In genomic region chr15:80778964-80779657, GRCh38 we compare ENCODE assay signal across 8 cellular contexts. TPM values are rescaled to one million over a fixed set of nuclear protein-coding genes. Genes with fewer than 3 reads are reported as not detected.
DNase-seq lines count a peak whose midpoint lies in the region; ATAC-seq, FAIRE-seq and TF ChIP-seq lines count a peak whose summit lies in the region.

CEMIP (plus strand) TSS chr15:80779370; CDS start chr15:80873880, 94,510 bp downstream.

- H3K4me1 Mint-ChIP-seq in activated CD8-positive, alpha-beta T cell treated with anti-CD3 and anti-CD28 coated beads for 36 hours (ENCODE audit: low read depth), result peaks cover 10% of the 10 kb centered on the region
- peaks cover 12% of the 10 kb centered on the region for H3K4me1 Mint-ChIP-seq in stimulated activated memory B cell treated with anti-CD40 and anti-IgM and Interleukin-4, amounts not matched to agents 10 μg/mL and 1 μg/mL and 100 μg/mL, for 72 hours

- FAIRE-seq in GM12892 (lab: Jason Lieb, UNC), result no peak

- H3K4me3 Mint-ChIP-seq in activated CD8-positive, alpha-beta T cell treated with anti-CD3 and anti-CD28 coated beads for 36 hours, result no peak within 1 kb of the TSS
- H3K4me3 Mint-ChIP-seq in stimulated activated memory B cell treated with anti-CD40 and anti-IgM and Interleukin-4, amounts not matched to agents 10 μg/mL and 1 μg/mL and 100 μg/mL, for 72 hours, result peak within 1 kb of the TSS; percentile 50

- POLR2A ChIA-PET in activated CD8-positive, alpha-beta T cell treated with anti-CD3 and anti-CD28 coated beads for 36 hours (lab: Charles Lee), result interaction anchor here (1.3 kb wide), 1 partner anchor 25 kb away, joined by 5 read pairs; no protein-coding TSS in a partner anchor

- H3K9me3 Mint-ChIP-seq in activated CD8-positive, alpha-beta T cell treated with anti-CD3 and anti-CD28 coated beads for 36 hours, result no peaks in the 10 kb centered on the region
- H3K9me3 Mint-ChIP-seq in stimulated activated memory B cell treated with anti-CD40 and anti-IgM and Interleukin-4, amounts not matched to agents 10 μg/mL and 1 μg/mL and 100 μg/mL, for 72 hours, result no peaks in the 10 kb centered on the region

- ATAC-seq in activated CD8-positive, alpha-beta T cell treated with anti-CD3 and anti-CD28 coated beads for 36 hours, result peak; percentile 91
- ATAC-seq in esophagus mucosa, result peak; percentile 75
- peak; percentile 54 for ATAC-seq in stimulated activated memory B cell treated with anti-CD40 and anti-IgM and Interleukin-4, amounts not matched to agents 10 μg/mL and 1 μg/mL and 100 μg/mL, for 72 hours

- TF ChIP-seq CTCF in activated CD8-positive, alpha-beta T cell treated with anti-CD3 and anti-CD28 coated beads for 36 hours (IDR thresholded peaks at IDR 0.05), result peak; percentile 76

- intact Hi-C loops in activated CD8-positive, alpha-beta T cell treated with anti-CD3 and anti-CD28 coated beads for 36 hours (cut with micrococcal nuclease), result loop anchor here (5.0 kb wide), 2 partner anchors 193 to 217 kb away; no protein-coding TSS in a partner anchor

- in situ Hi-C loops in ACHN (cut with HindIII; ENCODE audit: low pct_ligation_motif_present, low pct_unique_long_range_greater_than_20kb, low sequenced_read_pairs), result no loop called here

- peaks cover 48% of the 10 kb centered on the region for H3K27me3 Mint-ChIP-seq in activated CD8-positive, alpha-beta T cell treated with anti-CD3 and anti-CD28 coated beads for 36 hours
- H3K27me3 Mint-ChIP-seq in stimulated activated memory B cell treated with anti-CD40 and anti-IgM and Interleukin-4, amounts not matched to agents 10 μg/mL and 1 μg/mL and 100 μg/mL, for 72 hours, result peaks cover 41% of the 10 kb centered on the region

- H3K27ac Mint-ChIP-seq in activated CD8-positive, alpha-beta T cell treated with anti-CD3 and anti-CD28 coated beads for 36 hours, result no peak within 1 kb of the TSS
- no peak within 1 kb of the TSS for H3K27ac Mint-ChIP-seq in stimulated activated memory B cell treated with anti-CD40 and anti-IgM and Interleukin-4, amounts not matched to agents 10 μg/mL and 1 μg/mL and 100 μg/mL, for 72 hours

- DNase-seq in ACHN (peak; percentile 72), GM12892 (ENCODE audit: insufficient read length) (peak; percentile 40), NCI-H2227 treated with DMSO at 0.1 percent for 48 hours (lab: John Stamatoyannopoulos, UW) (peak; percentile 77), mucosa of gallbladder (ENCODE audit: low spot score) (peak; percentile 73), NCI-H128 (lab: John Stamatoyannopoulos, UW; ENCODE audit: unreplicated experiment) (no peak)
- peak; percentile 75 for DNase-seq in activated CD8-positive, alpha-beta T cell treated with anti-CD3 and anti-CD28 coated beads for 36 hours

- no peaks in the 10 kb centered on the region for H3K36me3 Mint-ChIP-seq in activated CD8-positive, alpha-beta T cell treated with anti-CD3 and anti-CD28 coated beads for 36 hours (ENCODE audit: low read depth)
- H3K36me3 Mint-ChIP-seq in stimulated activated memory B cell treated with anti-CD40 and anti-IgM and Interleukin-4, amounts not matched to agents 10 μg/mL and 1 μg/mL and 100 μg/mL, for 72 hours, result no peaks in the 10 kb centered on the region

- no peak for TF ChIP-seq POLR2A in GM12892 (IDR thresholded peaks at IDR 0.05; ENCODE audit: low read depth, low read length)

- CTCF ChIA-PET in activated CD8-positive, alpha-beta T cell treated with anti-CD3 and anti-CD28 coated beads for 36 hours (lab: Charles Lee), result interaction anchor here (0.6 to 7.1 kb wide), 28 partner anchors 10 to 372 kb away, joined by 3 to 104 read pairs (median 4); partner anchors contain the start of gene ABHD17C

RNA-seq across cellular contexts. Expression of gene CEMIP, which starts in this region (rescaled TPM):
- 0.87 TPM for polyA plus RNA-seq in GM12892 (2012; ENCODE audit: missing spikeins)
- not detected for total RNA-seq in activated CD8-positive, alpha-beta T cell treated with anti-CD3 and anti-CD28 coated beads for 36 hours
- total RNA-seq in esophagus mucosa, result 17.3 TPM
- 1.6 TPM for total RNA-seq in mucosa of gallbladder

Comparison
In these comparisons a context has a peak if more than half of its experiments do, and no peak if none do; other contexts are left out.
1. Peak in DNase-seq and ATAC-seq in activated CD8-positive, alpha-beta T cell treated with anti-CD3 and anti-CD28 coated beads for 36 hours; RNA of the gene not detected or under 1 TPM.